8 cellular contexts compared by ENCODE assay signal in the genomic region with DNA sequence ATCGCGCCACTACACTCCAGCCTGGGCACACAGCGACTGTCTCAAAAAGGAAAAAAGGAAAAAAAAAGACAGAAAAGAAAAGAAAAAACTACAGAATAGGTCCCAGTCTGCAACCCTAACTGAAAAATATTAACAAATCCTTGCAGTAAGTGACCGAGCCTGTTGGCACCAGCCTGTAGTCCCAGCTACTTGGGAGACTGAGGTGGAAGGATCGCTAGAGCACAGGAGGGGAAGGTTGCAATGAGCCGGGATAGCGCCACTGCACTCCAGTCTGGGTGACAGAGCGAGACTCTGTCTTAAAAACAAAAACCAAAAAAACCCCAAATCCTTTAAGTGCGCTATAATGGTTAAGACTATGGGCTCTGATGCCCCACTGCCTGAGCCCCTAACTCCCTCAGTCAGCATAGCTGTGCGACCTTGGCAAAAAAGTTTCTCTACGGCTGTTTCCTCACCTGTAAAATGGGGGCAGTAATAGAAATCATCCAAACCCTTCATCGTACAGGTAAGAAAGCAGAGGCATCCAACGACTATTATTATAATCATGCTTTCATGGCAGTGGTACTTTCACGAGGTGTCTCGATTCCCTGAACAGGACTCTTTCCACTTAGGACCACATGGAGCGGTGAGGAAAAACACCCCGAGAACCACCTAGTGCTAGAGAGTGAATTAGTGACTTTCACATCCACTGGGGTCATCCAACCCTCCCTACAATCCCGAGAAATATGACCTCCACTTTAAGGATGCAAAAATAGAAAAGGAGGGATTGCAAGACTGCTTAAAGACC. TPM values are rescaled to one million over a fixed set of nuclear protein-coding genes. Genes with fewer than 3 reads are reported as not detected.
A peak's percentile ranks its signal among the peaks of the same experiment; 100 is the strongest.
DNase-seq lines count a peak whose midpoint lies in the region; ATAC-seq, FAIRE-seq and TF ChIP-seq lines count a peak whose summit lies in the region.

No MANE protein-coding gene starts in this region.

- no peak for FAIRE-seq in pancreas (lab: Jason Lieb, UNC)

- no peaks in the 10 kb centered on the region for H3K27me3 ChIP-seq in pancreas

- peak; percentile 44 to 75 (median 59) for ATAC-seq in pancreas

- H3K36me3 ChIP-seq in pancreas, result peaks cover 0 to 2% (median 0%) of the 10 kb centered on the region in 3 donors

- no peaks in the 10 kb centered on the region for H3K9me3 ChIP-seq in pancreas

- H3K4me1 ChIP-seq in pancreas, result peaks cover 7 to 17% (median 10%) of the 10 kb centered on the region in 3 donors

- H3K4me3 ChIP-seq in AG10803 (ENCODE audit: low read length) (peak overlapping the region; percentile 98), fibroblast of villous mesenchyme (ENCODE audit: low read depth, low read length) (peak overlapping the region; percentile 82), pancreas (peak overlapping the region; percentile 76 to 86 (median 78))

- intact Hi-C loops in pancreas (cut with DNase I), result no loop called here

- DNase-seq in AG10803 (ENCODE audit: low read depth) (peak; percentile 38), HCEC 1CT (peak; percentile 9), fibroblast of villous mesenchyme (ENCODE audit: low read depth) (peak; percentile 27), pancreas (peak in 1 of 6 donors; percentile 58), NCI-H2196 treated with DMSO at 0.1 percent for 48 hours (lab: John Stamatoyannopoulos, UW; ENCODE audit: unreplicated experiment) (no peak), NCI-H1694 (lab: John Stamatoyannopoulos, UW) (no peak), NOMO-1 (lab: John Stamatoyannopoulos, UW; ENCODE audit: unreplicated experiment in 2 of 2) (no peak)
- peak; percentile 6 to 16 for DNase-seq in activated CD4-positive, alpha-beta T cell treated with anti-CD3 and anti-CD28 coated beads, Interleukin-2, amount 50 U/mL, for 48 hours

- TF ChIP-seq CTCF in AG10803 (conservative IDR thresholded peaks at IDR 0.05; ENCODE audit: low read length) (no peak), fibroblast of villous mesenchyme (IDR thresholded peaks at IDR 0.05; ENCODE audit: insufficient read depth, low read depth, low read length) (no peak), pancreas (IDR thresholded peaks at IDR 0.05) (no peak)

- 7% methylated on average over 18 of the region's 18 CpGs for WGBS in pancreas, 2 donors

- H3K27ac ChIP-seq in pancreas, result peak overlapping the region in 3 of 4 donors; percentile 45 to 80 (median 66)

RNA-seq across cellular contexts. Expression of a gene that starts 0.8 kb away (rescaled TPM):
- total RNA-seq in fibroblast of villous mesenchyme (135 and 149 TPM in 2 replicates), pancreas (100 to 1,000 TPM; 210 to 316 (median 223) TPM)
- polyA plus RNA-seq in pancreas, result 100 to 1,000 TPM; 126 to 262 TPM

Comparison
In these comparisons a context has a peak if more than half of its experiments do, and no peak if none do; other contexts are left out.
1. DNase-seq: peak in AG10803 (single experiment), HCEC 1CT (single experiment), activated CD4-positive, alpha-beta T cell treated with anti-CD3 and anti-CD28 coated beads, Interleukin-2, amount 50 U/mL, for 48 hours (2 of 2) and fibroblast of villous mesenchyme (single experiment); none in NCI-H2196 treated with DMSO at 0.1 percent for 48 hours (single experiment), NCI-H1694 (single experiment) and NOMO-1 (0 of 2).
2. Peak in every context shown above with its lines, with median percentiles within 50 percentile points of each other: H3K4me3 ChIP-seq.